In genomic region chr12:112924986-112925385, GRCh38 we compare ENCODE assay signal across 9 cellular contexts.
DNase-seq lines count a peak whose midpoint lies in the region; ATAC-seq and TF ChIP-seq lines count a peak whose summit lies in the region.
"Had no signal": no experiment of that assay in that cellular context is flagged by ENCODE, and none has a peak within 500 bp of the region (broad histone marks: within the 10 kb centered on the region; RNA-seq: fewer than 3 reads in every experiment).

No MANE protein-coding gene starts in this region.

- no peak overlapping the region for H3K4me3 Mint-ChIP-seq in stimulated activated memory B cell treated with anti-CD40 and anti-IgM and Interleukin-4, amounts not matched to agents 10 μg/mL and 1 μg/mL and 100 μg/mL, for 72 hours

- H3K9me3 Mint-ChIP-seq in stimulated activated memory B cell treated with anti-CD40 and anti-IgM and Interleukin-4, amounts not matched to agents 10 μg/mL and 1 μg/mL and 100 μg/mL, for 72 hours = no peaks in the 10 kb centered on the region

- H3K36me3 Mint-ChIP-seq in stimulated activated memory B cell treated with anti-CD40 and anti-IgM and Interleukin-4, amounts not matched to agents 10 μg/mL and 1 μg/mL and 100 μg/mL, for 72 hours = peaks cover 28% of the 10 kb centered on the region

- peak overlapping the region; percentile 89 for H3K27ac Mint-ChIP-seq in stimulated activated memory B cell treated with anti-CD40 and anti-IgM and Interleukin-4, amounts not matched to agents 10 μg/mL and 1 μg/mL and 100 μg/mL, for 72 hours

- peak; percentile 82 for ATAC-seq in GM19324 (IDR thresholded peaks at IDR 0.05; ENCODE audit: low FRiP score, unreplicated experiment)
- ATAC-seq in HG02678 (IDR thresholded peaks at IDR 0.05; ENCODE audit: unreplicated experiment) = peak; percentile 82
- ATAC-seq in stimulated activated memory B cell treated with anti-CD40 and anti-IgM and Interleukin-4, amounts not matched to agents 10 μg/mL and 1 μg/mL and 100 μg/mL, for 72 hours = peak; percentile 72
- no peak for ATAC-seq in HG02870 (IDR thresholded peaks at IDR 0.05; ENCODE audit: unreplicated experiment)

- peaks cover 41% of the 10 kb centered on the region for H3K4me1 Mint-ChIP-seq in stimulated activated memory B cell treated with anti-CD40 and anti-IgM and Interleukin-4, amounts not matched to agents 10 μg/mL and 1 μg/mL and 100 μg/mL, for 72 hours

- DNase-seq in NCI-H187 treated with DMSO at 0.1 percent for 48 hours (lab: John Stamatoyannopoulos, UW) (no peak), amygdala (lab: John Stamatoyannopoulos, UW) (no peak)
- DNase-seq: OCI-M1 had no signal

- no peaks in the 10 kb centered on the region for H3K27me3 Mint-ChIP-seq in stimulated activated memory B cell treated with anti-CD40 and anti-IgM and Interleukin-4, amounts not matched to agents 10 μg/mL and 1 μg/mL and 100 μg/mL, for 72 hours

- TF ChIP-seq CTCF in VCaP (conservative IDR thresholded peaks at IDR 0.05) = no peak

- H3K27ac ChIP-seq in VCaP = peak overlapping the region; percentile 70
- H3K27ac ChIP-seq: epithelial cell of prostate had no signal
